ENCODE assay signal across 39 cellular contexts in the genomic region with DNA sequence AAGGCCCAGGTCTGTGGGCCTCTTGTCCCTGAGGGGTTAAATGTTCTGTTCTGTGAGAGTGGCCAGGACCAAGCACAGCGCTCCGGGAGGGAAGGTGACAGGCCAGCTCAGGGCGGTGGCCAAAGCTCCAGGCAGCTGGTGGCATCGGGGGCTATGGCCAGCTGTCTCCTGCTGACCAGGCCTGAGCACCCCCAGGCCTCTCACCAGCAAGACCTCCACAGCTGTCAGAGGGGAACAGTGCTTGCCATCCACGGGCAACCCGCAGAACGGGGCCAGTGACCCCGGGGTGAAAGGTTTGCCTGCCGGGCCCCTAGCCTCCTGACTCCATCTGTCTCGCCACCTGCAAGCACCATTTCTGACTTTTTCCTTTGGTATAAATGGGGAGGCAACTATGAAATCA. TPM values are rescaled to one million over a fixed set of nuclear protein-coding genes. Genes with fewer than 3 reads are reported as not detected.
"Had no signal": no experiment of that assay in that cellular context is flagged by ENCODE, and none has a peak within 500 bp of the region (broad histone marks: within the 10 kb centered on the region; RNA-seq: fewer than 3 reads in every experiment).

No MANE protein-coding gene starts in this region.

- H3K9me3 Mint-ChIP-seq: activated B cell treated with CpG ODN at 0.5 μM for 24 hours; activated CD4-positive, alpha-beta memory T cell treated with anti-CD3 and anti-CD28 coated beads for 36 hours; activated CD4-positive, alpha-beta T cell treated with anti-CD3 and anti-CD28 coated beads, Interleukin-2, amount 10 ng/mL, durations not matched to agents 24 days and 14 days; activated CD8-positive, alpha-beta T cell treated with anti-CD3 and anti-CD28 coated beads for 36 hours; activated naive CD4-positive, alpha-beta T cell treated with anti-CD3 and anti-CD28 coated beads for 36 hours; activated naive CD4-positive, alpha-beta T cell treated with anti-CD3 and anti-CD28 coated beads, Interleukin-2, amount 50 U/mL, for 72 hours; activated naive CD8-positive, alpha-beta T cell treated with anti-CD3 and anti-CD28 coated beads for 36 hours; activated T-cell treated with anti-CD3 and anti-CD28 coated beads, Interleukin-2, amount 50 U/mL, for 4 hours; activated T-cell treated with anti-CD3 and anti-CD28 coated beads, Interleukin-2, amount 50 U/mL, for 72 hours; activated T-helper 1 cell treated with anti-CD3 and anti-CD28 coated beads, Interleukin-12 subunit alpha, Interleukin-12 subunit beta, Interleukin-2, Interleukin-4 antibody, amounts not matched to agents 30 ng/mL and 10 ng/mL and 1 ng/mL, durations not matched to agents 14 hours and 24 hours and 36 hours; activated T-helper 17 cell treated with anti-CD3 and anti-CD28 coated beads, Interleukin-2, amount 50 U/mL, for 72 hours; brain; central memory CD8-positive, alpha-beta T cell; T-helper 1 cell treated with Interleukin-12 subunit alpha and Interleukin-12 subunit beta and Interleukin-4 antibody, amounts not matched to agents 30 μg/mL and 1 μg/mL, for 36 hours; T-helper 2 cell treated with Interferon-gamma antibody and Interleukin-4, amounts not matched to agents 5 μg/mL and 100 μg/mL, for 36 hours had no signal

- H3K36me3 ChIP-seq: adrenal gland, ascending aorta, cardiac muscle cell had no signal

- H3K27me3 ChIP-seq: adrenal gland, ascending aorta, cardiac muscle cell had no signal

- DNase-seq: activated B cell treated with CpG ODN at 0.5 μM for 24 hours; activated CD4-positive, alpha-beta memory T cell treated with anti-CD3 and anti-CD28 coated beads for 36 hours; activated CD4-positive, alpha-beta T cell treated with anti-CD3 and anti-CD28 coated beads for 4 hours; activated CD4-positive, alpha-beta T cell treated with anti-CD3 and anti-CD28 coated beads, Interleukin-2, amount 10 ng/mL, durations not matched to agents 24 days and 14 days; activated CD4-positive, alpha-beta T cell treated with anti-CD3 and anti-CD28 coated beads, Interleukin-2, amount 50 U/mL, for 1 hour; activated CD4-positive, alpha-beta T cell treated with anti-CD3 and anti-CD28 coated beads, Interleukin-2, amount 50 U/mL, for 4 hours; activated CD4-positive, CD25-positive, alpha-beta regulatory T cell treated with anti-CD3 and anti-CD28 coated beads, Interleukin-2, amount 50 U/mL, for 72 hours; activated CD8-positive, alpha-beta memory T cell treated with anti-CD3 and anti-CD28 coated beads, Interleukin-2, amount 50 U/mL, for 4 hours; activated CD8-positive, alpha-beta T cell treated with anti-CD3 and anti-CD28 coated beads for 36 hours; activated effector memory CD4-positive, alpha-beta T cell treated with anti-CD3 and anti-CD28 coated beads, Interleukin-2, amount 50 U/mL, for 16 hours; activated gamma-delta T cell treated with Interleukin-2 at 50 U/mL for 16 hours; activated naive CD4-positive, alpha-beta T cell; activated naive CD4-positive, alpha-beta T cell treated with anti-CD3 and anti-CD28 coated beads for 36 hours; activated naive CD4-positive, alpha-beta T cell treated with anti-CD3 and anti-CD28 coated beads, Interleukin-2, amount 50 U/mL, for 16 hours; activated naive CD8-positive, alpha-beta T cell treated with anti-CD3 and anti-CD28 coated beads for 36 hours; activated T-cell treated with anti-CD3 and anti-CD28 coated beads for 4 hours; activated T-cell treated with anti-CD3 and anti-CD28 coated beads, Interleukin-2, amount 50 U/mL, for 1 hour; activated T-cell treated with anti-CD3 and anti-CD28 coated beads, Interleukin-2, amount 50 U/mL, for 4 hours; activated T-cell treated with anti-CD3 and anti-CD28 coated beads, Interleukin-2, amount 50 U/mL, for 72 hours; adrenal gland; amniotic stem cell; caudate nucleus; cerebellar nuclear complex; T-helper 1 cell; T-helper 2 cell; T-helper 9 cell had no signal

- H3K36me3 Mint-ChIP-seq: activated CD4-positive, alpha-beta memory T cell treated with anti-CD3 and anti-CD28 coated beads for 36 hours; activated naive CD4-positive, alpha-beta T cell treated with anti-CD3 and anti-CD28 coated beads, Interleukin-2, amount 50 U/mL, for 72 hours; activated naive CD8-positive, alpha-beta T cell treated with anti-CD3 and anti-CD28 coated beads for 36 hours; brain had no signal

- H3K4me3 Mint-ChIP-seq: activated B cell treated with CpG ODN at 0.5 μM for 24 hours; activated CD4-positive, alpha-beta memory T cell treated with anti-CD3 and anti-CD28 coated beads for 36 hours; activated CD4-positive, alpha-beta T cell treated with anti-CD3 and anti-CD28 coated beads, Interleukin-2, amount 10 ng/mL, durations not matched to agents 24 days and 14 days; activated CD8-positive, alpha-beta T cell treated with anti-CD3 and anti-CD28 coated beads for 36 hours; activated naive CD4-positive, alpha-beta T cell treated with anti-CD3 and anti-CD28 coated beads for 36 hours; activated naive CD8-positive, alpha-beta T cell treated with anti-CD3 and anti-CD28 coated beads for 36 hours; activated T-cell treated with anti-CD3 and anti-CD28 coated beads, Interleukin-2, amount 50 U/mL, for 4 hours; activated T-cell treated with anti-CD3 and anti-CD28 coated beads, Interleukin-2, amount 50 U/mL, for 72 hours; activated T-helper 1 cell treated with anti-CD3 and anti-CD28 coated beads, Interleukin-12 subunit alpha, Interleukin-12 subunit beta, Interleukin-2, Interleukin-4 antibody, amounts not matched to agents 30 ng/mL and 10 ng/mL and 1 ng/mL, durations not matched to agents 14 hours and 24 hours and 36 hours; activated T-helper 17 cell treated with anti-CD3 and anti-CD28 coated beads, Interleukin-2, amount 50 U/mL, for 72 hours; brain; central memory CD8-positive, alpha-beta T cell; T-helper 1 cell treated with Interleukin-12 subunit alpha and Interleukin-12 subunit beta and Interleukin-4 antibody, amounts not matched to agents 30 μg/mL and 1 μg/mL, for 36 hours; T-helper 2 cell treated with Interferon-gamma antibody and Interleukin-4, amounts not matched to agents 5 μg/mL and 100 μg/mL, for 36 hours had no signal

- H3K4me1 ChIP-seq: adrenal gland, ascending aorta had no signal

- H3K9me3 ChIP-seq: adrenal gland, ascending aorta had no signal

- H3K27ac Mint-ChIP-seq: activated B cell treated with CpG ODN at 0.5 μM for 24 hours; activated CD4-positive, alpha-beta memory T cell treated with anti-CD3 and anti-CD28 coated beads for 36 hours; activated CD4-positive, alpha-beta T cell treated with anti-CD3 and anti-CD28 coated beads, Interleukin-2, amount 10 ng/mL, durations not matched to agents 24 days and 14 days; activated CD8-positive, alpha-beta T cell treated with anti-CD3 and anti-CD28 coated beads for 36 hours; activated naive CD4-positive, alpha-beta T cell treated with anti-CD3 and anti-CD28 coated beads for 36 hours; activated naive CD4-positive, alpha-beta T cell treated with anti-CD3 and anti-CD28 coated beads, Interleukin-2, amount 50 U/mL, for 72 hours; activated naive CD8-positive, alpha-beta T cell treated with anti-CD3 and anti-CD28 coated beads for 36 hours; activated T-cell treated with anti-CD3 and anti-CD28 coated beads, Interleukin-2, amount 50 U/mL, for 72 hours; activated T-helper 1 cell treated with anti-CD3 and anti-CD28 coated beads, Interleukin-12 subunit alpha, Interleukin-12 subunit beta, Interleukin-2, Interleukin-4 antibody, amounts not matched to agents 30 ng/mL and 10 ng/mL and 1 ng/mL, durations not matched to agents 14 hours and 24 hours and 36 hours; activated T-helper 17 cell treated with anti-CD3 and anti-CD28 coated beads, Interleukin-2, amount 50 U/mL, for 72 hours; brain; T-helper 1 cell treated with Interleukin-12 subunit alpha and Interleukin-12 subunit beta and Interleukin-4 antibody, amounts not matched to agents 30 μg/mL and 1 μg/mL, for 36 hours; T-helper 2 cell treated with Interferon-gamma antibody and Interleukin-4, amounts not matched to agents 5 μg/mL and 100 μg/mL, for 36 hours had no signal

- H3K27me3 Mint-ChIP-seq: activated CD8-positive, alpha-beta T cell treated with anti-CD3 and anti-CD28 coated beads for 36 hours; activated naive CD8-positive, alpha-beta T cell treated with anti-CD3 and anti-CD28 coated beads for 36 hours had no signal

- H3K4me1 Mint-ChIP-seq: activated B cell treated with CpG ODN at 0.5 μM for 24 hours; activated CD4-positive, alpha-beta T cell treated with anti-CD3 and anti-CD28 coated beads, Interleukin-2, amount 10 ng/mL, durations not matched to agents 24 days and 14 days; activated naive CD8-positive, alpha-beta T cell treated with anti-CD3 and anti-CD28 coated beads for 36 hours; activated T-helper 17 cell treated with anti-CD3 and anti-CD28 coated beads, Interleukin-2, amount 50 U/mL, for 72 hours; central memory CD8-positive, alpha-beta T cell had no signal

- FAIRE-seq: bronchial epithelial cell, TTC549 had no signal

- H3K27ac ChIP-seq: adrenal gland, ascending aorta, cardiac muscle cell, VCaP had no signal

- H3K4me3 ChIP-seq: adrenal gland, ascending aorta, cardiac muscle cell had no signal

RNA-seq across cellular contexts. Expression of gene EYA2, which starts 46.0 kb away (rescaled TPM):
- total RNA-seq: activated CD4-positive, alpha-beta memory T cell treated with anti-CD3 and anti-CD28 coated beads for 36 hours; activated CD4-positive, alpha-beta T cell treated with anti-CD3 and anti-CD28 coated beads, Interleukin-2, amount 10 ng/mL, durations not matched to agents 24 days and 14 days; activated CD8-positive, alpha-beta memory T cell treated with anti-CD3 and anti-CD28 coated beads for 36 hours; activated CD8-positive, alpha-beta T cell treated with anti-CD3 and anti-CD28 coated beads for 36 hours; activated naive CD4-positive, alpha-beta T cell treated with anti-CD3 and anti-CD28 coated beads for 36 hours; activated naive CD4-positive, alpha-beta T cell treated with anti-CD3 and anti-CD28 coated beads, Interleukin-2, amount 50 U/mL, for 72 hours; activated naive CD8-positive, alpha-beta T cell treated with anti-CD3 and anti-CD28 coated beads for 36 hours; activated T-cell treated with anti-CD3 and anti-CD28 coated beads, Interleukin-2, amount 50 U/mL, for 4 hours; activated T-helper 1 cell treated with anti-CD3 and anti-CD28 coated beads, Interleukin-12 subunit alpha, Interleukin-12 subunit beta, Interleukin-2, Interleukin-4 antibody, amounts not matched to agents 30 ng/mL and 10 ng/mL and 1 ng/mL, durations not matched to agents 14 hours and 24 hours and 36 hours had no signal
- polyA plus RNA-seq: cardiac muscle cell had no signal
